19 cellular contexts compared by ENCODE assay signal in genomic region chr9:84754896-84755295, GRCh38.
DNase-seq lines count a peak whose midpoint lies in the region; ATAC-seq and TF ChIP-seq lines count a peak whose summit lies in the region.
"Had no signal": no experiment of that assay in that cellular context is flagged by ENCODE, and none has a peak within 500 bp of the region (broad histone marks: within the 10 kb centered on the region; RNA-seq: fewer than 3 reads in every experiment).

No MANE protein-coding gene starts in this region.

- peak overlapping the region; percentile 13 for H3K27ac ChIP-seq in neural cell (ENCODE audit: low read length)
- H3K27ac ChIP-seq: C4-2B, esophagus squamous epithelium, WERI-Rb-1 had no signal

- H3K4me3 ChIP-seq in astrocyte of the spinal cord (ENCODE audit: low read depth, low read length) (no peak overlapping the region), neural cell (ENCODE audit: low read length) (no peak overlapping the region)
- H3K4me3 ChIP-seq: esophagus squamous epithelium had no signal

- no peaks in the 10 kb centered on the region for H3K79me2 ChIP-seq in neural cell (replicated peaks; ENCODE audit: insufficient read depth, low read length)

- in situ Hi-C loops in astrocyte of the spinal cord (cut with HindIII; ENCODE audit: low sequenced_read_pairs), result no loop called here

- peak; percentile 45 for DNase-seq in Daoy (ENCODE audit: low read depth)
- peak; percentile 46 for DNase-seq in astrocyte of the spinal cord (ENCODE audit: low read depth, low spot score)
- no peak for DNase-seq in stimulated activated CD4-positive, alpha-beta T cell treated with anti-CD3 and anti-CD28 coated beads, Interleukin-15, amount 100 ng/mL, for 24 hours
- DNase-seq in NCI-H510A (lab: John Stamatoyannopoulos, UW), result no peak
- no peak for DNase-seq in GM10266 (ENCODE audit: extremely low spot score)
- DNase-seq: activated CD8-positive, alpha-beta T cell treated with anti-CD3 and anti-CD28 coated beads for 36 hours; activated naive CD4-positive, alpha-beta T cell treated with anti-CD3 and anti-CD28 coated beads, Interleukin-2, amount 50 U/mL, for 16 hours; activated T-cell treated with anti-CD3 and anti-CD28 coated beads, Interleukin-2, amount 50 U/mL, for 1 hour; aorta; Calu3; esophagus squamous epithelium; NCI-H1417 treated with DMSO at 0.1 percent for 48 hours; NCI-H524 treated with DMSO at 0.1 percent for 48 hours; stimulated activated naive CD8-positive, alpha-beta T cell treated with anti-CD3 and anti-CD28 coated beads, Interleukin-15, amount 100 ng/mL, for 72 hours; WERI-Rb-1 had no signal

- H3F3A ChIP-seq in neural cell (ENCODE audit: insufficient read depth, low read length, poor library complexity, severe bottlenecking), result no peaks in the 10 kb centered on the region

- ATAC-seq in HG03521 (IDR thresholded peaks at IDR 0.05; ENCODE audit: unreplicated experiment) (peak; percentile 14), GM21619 (IDR thresholded peaks at IDR 0.05; ENCODE audit: unreplicated experiment) (no peak)
- ATAC-seq: activated CD8-positive, alpha-beta T cell treated with anti-CD3 and anti-CD28 coated beads for 36 hours; stimulated activated naive CD8-positive, alpha-beta T cell treated with anti-CD3 and anti-CD28 coated beads, Interleukin-15, amount 100 ng/mL, for 72 hours had no signal

- no peaks in the 10 kb centered on the region for H3K36me3 ChIP-seq in neural cell (ENCODE audit: insufficient read depth, low read length)
- H3K36me3 ChIP-seq: esophagus squamous epithelium, WERI-Rb-1 had no signal

- H3K9me3 ChIP-seq in neural cell (ENCODE audit: low read length), result no peaks in the 10 kb centered on the region
- H3K9me3 ChIP-seq: esophagus squamous epithelium had no signal

- TF ChIP-seq EP300 in neural cell (conservative IDR thresholded peaks at IDR 0.05; ENCODE audit: poor library complexity, severe bottlenecking), result no peak

- no peaks in the 10 kb centered on the region for H3K27me3 ChIP-seq in neural cell (ENCODE audit: insufficient read depth, low read depth, low read length)

- H2AFZ ChIP-seq in neural cell (ENCODE audit: low read depth, low read length), result no peak overlapping the region

- no peaks in the 10 kb centered on the region for H3K9me2 ChIP-seq in neural cell (ENCODE audit: insufficient read depth, low read length)

- TF ChIP-seq CTCF in astrocyte of the spinal cord (IDR thresholded peaks at IDR 0.05; ENCODE audit: low read depth, low read length), result no peak
- no peak for TF ChIP-seq CTCF in neural cell (IDR thresholded peaks at IDR 0.05; ENCODE audit: poor library complexity, severe bottlenecking)
- no peak for TF ChIP-seq CTCF in GM10266 (IDR thresholded peaks at IDR 0.05; ENCODE audit: control insufficient read depth, insufficient read depth, low read depth, missing control alignments)

- TF ChIP-seq RAD21 in neural cell (conservative IDR thresholded peaks at IDR 0.05), result no peak

- no peak overlapping the region for H3K4me2 ChIP-seq in neural cell (ENCODE audit: low read length)

- no peaks in the 10 kb centered on the region for H4K20me1 ChIP-seq in neural cell (ENCODE audit: insufficient read depth)

- no peak overlapping the region for H3K9ac ChIP-seq in neural cell (ENCODE audit: low read length)

TF ChIP-seq in neural cell, 6 proteins besides CTCF, POLR2A, EP300 and RAD21:
- TF ChIP-seq, protein P1, sequence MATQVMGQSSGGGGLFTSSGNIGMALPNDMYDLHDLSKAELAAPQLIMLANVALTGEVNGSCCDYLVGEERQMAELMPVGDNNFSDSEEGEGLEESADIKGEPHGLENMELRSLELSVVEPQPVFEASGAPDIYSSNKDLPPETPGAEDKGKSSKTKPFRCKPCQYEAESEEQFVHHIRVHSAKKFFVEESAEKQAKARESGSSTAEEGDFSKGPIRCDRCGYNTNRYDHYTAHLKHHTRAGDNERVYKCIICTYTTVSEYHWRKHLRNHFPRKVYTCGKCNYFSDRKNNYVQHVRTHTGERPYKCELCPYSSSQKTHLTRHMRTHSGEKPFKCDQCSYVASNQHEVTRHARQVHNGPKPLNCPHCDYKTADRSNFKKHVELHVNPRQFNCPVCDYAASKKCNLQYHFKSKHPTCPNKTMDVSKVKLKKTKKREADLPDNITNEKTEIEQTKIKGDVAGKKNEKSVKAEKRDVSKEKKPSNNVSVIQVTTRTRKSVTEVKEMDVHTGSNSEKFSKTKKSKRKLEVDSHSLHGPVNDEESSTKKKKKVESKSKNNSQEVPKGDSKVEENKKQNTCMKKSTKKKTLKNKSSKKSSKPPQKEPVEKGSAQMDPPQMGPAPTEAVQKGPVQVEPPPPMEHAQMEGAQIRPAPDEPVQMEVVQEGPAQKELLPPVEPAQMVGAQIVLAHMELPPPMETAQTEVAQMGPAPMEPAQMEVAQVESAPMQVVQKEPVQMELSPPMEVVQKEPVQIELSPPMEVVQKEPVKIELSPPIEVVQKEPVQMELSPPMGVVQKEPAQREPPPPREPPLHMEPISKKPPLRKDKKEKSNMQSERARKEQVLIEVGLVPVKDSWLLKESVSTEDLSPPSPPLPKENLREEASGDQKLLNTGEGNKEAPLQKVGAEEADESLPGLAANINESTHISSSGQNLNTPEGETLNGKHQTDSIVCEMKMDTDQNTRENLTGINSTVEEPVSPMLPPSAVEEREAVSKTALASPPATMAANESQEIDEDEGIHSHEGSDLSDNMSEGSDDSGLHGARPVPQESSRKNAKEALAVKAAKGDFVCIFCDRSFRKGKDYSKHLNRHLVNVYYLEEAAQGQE (IDR thresholded peaks at IDR 0.05; ENCODE audit: borderline replicate concordance), result no peak
- TF ChIP-seq TAF1 (IDR thresholded peaks at IDR 0.05; ENCODE audit: low read depth), result no peak
- no peak for TF ChIP-seq SMC3 (conservative IDR thresholded peaks at IDR 0.05; ENCODE audit: poor library complexity)
- no peak for TF ChIP-seq POLR2AphosphoS5 (IDR thresholded peaks at IDR 0.05)
- no peak for TF ChIP-seq EZH2 (IDR thresholded peaks at IDR 0.05; ENCODE audit: borderline replicate concordance, insufficient read depth, low read length, poor library complexity, severe bottlenecking)
- TF ChIP-seq MXI1 (conservative IDR thresholded peaks at IDR 0.05; ENCODE audit: poor library complexity, severe bottlenecking), result no peak

Comparison
In these comparisons a context has a peak if more than half of its experiments do, and no peak if none do; other contexts are left out.
1. DNase-seq: peak in Daoy (single experiment) and astrocyte of the spinal cord (single experiment); none in stimulated activated CD4-positive, alpha-beta T cell treated with anti-CD3 and anti-CD28 coated beads, Interleukin-15, amount 100 ng/mL, for 24 hours (single experiment), NCI-H510A (single experiment) and GM10266 (single experiment).